In genomic region chr5:139637438-139638089, GRCh38 we compare ENCODE assay signal across 8 cellular contexts. TPM values are rescaled to one million over a fixed set of nuclear protein-coding genes. Genes with fewer than 3 reads are reported as not detected.
DNase-seq lines count a peak whose midpoint lies in the region; ATAC-seq and TF ChIP-seq lines count a peak whose summit lies in the region.

No MANE protein-coding gene starts in this region.

- WGBS in stomach, 5 donors, result 0 to 6% (median 0%) methylated on average over 2 to 62 of the region's 62 CpGs

- H3K36me3 Mint-ChIP-seq in endothelial cell (ENCODE audit: low read depth, unreplicated experiment) (peaks cover 9% of the 10 kb centered on the region), memory B cell (no peaks in the 10 kb centered on the region)

- H3K4me1 Mint-ChIP-seq in endothelial cell (ENCODE audit: unreplicated experiment) (peaks cover 39% of the 10 kb centered on the region), memory B cell (peaks cover 67% of the 10 kb centered on the region)

- TF ChIP-seq CTCF in endothelial cell (IDR thresholded peaks at IDR 0.05; ENCODE audit: unreplicated experiment) (peak; percentile 15), stomach (IDR thresholded peaks at IDR 0.05) (peak in 2 of 7 experiments; percentile 25 to 31)

- TF ChIP-seq POLR2A in stomach (IDR thresholded peaks at IDR 0.05), result no peak

- peaks cover 14% of the 10 kb centered on the region for H3K27me3 Mint-ChIP-seq in endothelial cell (ENCODE audit: unreplicated experiment)
- H3K27me3 Mint-ChIP-seq in memory B cell, result no peaks in the 10 kb centered on the region

- H3K4me3 Mint-ChIP-seq in endothelial cell (ENCODE audit: unreplicated experiment) (no peak overlapping the region), memory B cell (peak overlapping the region; percentile 94)

- peaks cover 0 to 3% (median 0%) of the 10 kb centered on the region in 3 donors for H3K27me3 ChIP-seq in stomach

- intact Hi-C loops in stomach (cut with DNase I; ENCODE audit: low total_unique reads), result no loop called here

- ATAC-seq in HG02571 (IDR thresholded peaks at IDR 0.05; ENCODE audit: unreplicated experiment) (peak; percentile 33), memory B cell (ENCODE audit: low read depth) (peak; percentile 35), GM18520 (IDR thresholded peaks at IDR 0.05; ENCODE audit: unreplicated experiment) (no peak)

- H3K9me3 Mint-ChIP-seq in endothelial cell (ENCODE audit: unreplicated experiment) (no peaks in the 10 kb centered on the region), memory B cell (no peaks in the 10 kb centered on the region)

- H3K36me3 ChIP-seq in stomach, result peaks cover 0 to 1% (median under 1%) of the 10 kb centered on the region in 4 donors

- H3K27ac Mint-ChIP-seq in endothelial cell (ENCODE audit: unreplicated experiment) (peak overlapping the region; percentile 18), memory B cell (peak overlapping the region; percentile 97)

- H3K27ac ChIP-seq in stomach, result peak overlapping the region; percentile 81 to 94 (median 89)

- H3K9me3 ChIP-seq in stomach, result no peaks in the 10 kb centered on the region

- DNase-seq in GM03348 (ENCODE audit: low spot score) (peak; percentile 93), NCI-H2171 treated with DMSO at 0.1 percent for 48 hours (lab: John Stamatoyannopoulos, UW) (peak; percentile 55), endothelial cell (ENCODE audit: low spot score) (peak; percentile 82), memory B cell (ENCODE audit: low spot score in 2 of 2) (peak; percentile 71 to 79), stomach (peak; percentile 83)
- peak; percentile 39 to 45 for DNase-seq in activated CD4-positive, alpha-beta T cell treated with anti-CD3 and anti-CD28 coated beads, Interleukin-2, amount 50 U/mL, for 48 hours

- no peak for TF ChIP-seq EP300 in stomach (IDR thresholded peaks at IDR 0.05)

- peak overlapping the region; percentile 43 to 52 (median 46) for H3K4me3 ChIP-seq in stomach

- H3K4me1 ChIP-seq in stomach, result peaks cover 47 to 72% (median 60%) of the 10 kb centered on the region in 4 donors

RNA-seq across cellular contexts. Expression of gene CXXC5, which starts 10.6 kb away (rescaled TPM):
- total RNA-seq in endothelial cell (ENCODE audit: unreplicated experiment) (37.3 TPM), stomach (100 to 1,000 TPM in 1 of 5 donors, 10 to 100 TPM in 4; 25.9 to 101 (median 32.7) TPM)
- polyA plus RNA-seq in stomach, result 10 to 100 TPM; 18.3 to 26.3 (median 22.2) TPM

Comparison
In these comparisons a context has a peak if more than half of its experiments do, and no peak if none do; other contexts are left out.
1. DNase-seq: peak in every context shown above with its lines; median percentile 93 in GM03348; 83 in stomach; 82 in endothelial cell; 75 in memory B cell; 55 in NCI-H2171 treated with DMSO at 0.1 percent for 48 hours; 42 in activated CD4-positive, alpha-beta T cell treated with anti-CD3 and anti-CD28 coated beads, Interleukin-2, amount 50 U/mL, for 48 hours.